In the genomic region with DNA sequence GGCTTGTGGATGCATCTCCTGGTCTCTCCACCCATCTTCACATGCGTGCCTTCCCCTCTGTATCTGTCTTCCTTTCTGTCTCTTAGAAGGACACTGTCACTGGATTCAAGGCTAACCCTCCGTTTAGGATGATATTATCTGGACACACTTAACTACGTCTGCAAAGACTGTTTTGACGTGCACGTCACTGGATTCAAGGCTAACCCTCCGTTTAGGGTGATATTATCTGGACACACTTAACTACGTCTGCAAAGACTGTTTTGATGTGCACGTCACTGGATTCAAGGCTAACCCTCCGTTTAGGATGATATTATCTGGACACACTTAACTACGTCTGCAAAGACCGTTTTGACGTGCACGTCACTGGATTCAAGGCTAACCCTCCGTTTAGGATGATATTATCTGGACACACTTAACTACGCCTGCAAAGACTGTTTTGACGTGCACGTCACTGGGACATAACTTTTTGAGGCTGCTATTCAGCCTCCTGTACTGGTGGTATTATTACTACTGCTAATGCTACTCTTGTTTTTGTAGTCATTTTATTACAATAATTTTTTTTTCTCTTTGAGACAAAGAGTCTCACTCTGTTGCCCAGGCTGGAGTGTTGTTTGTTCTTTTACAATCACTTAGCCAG, we compare ENCODE assay signal across 7 cellular contexts. TPM values are rescaled to one million over a fixed set of nuclear protein-coding genes. Genes with fewer than 3 reads are reported as not detected.
DNase-seq lines count a peak whose midpoint lies in the region; ATAC-seq and TF ChIP-seq lines count a peak whose summit lies in the region.
"Not testable (repeated sequence)": the region's sequence is repeated elsewhere in the genome, so short reads cannot be mapped to it uniquely, and the experiment has no call there.

No MANE protein-coding gene starts in this region.

- peak overlapping the region; percentile 28; the same call in 1 of the 2 replicates for H4K91ac ChIP-seq in IMR-90 (ENCODE audit: insufficient read depth, low read depth, low read length)

- POLR2A ChIA-PET in IMR-90 (lab: Charles Lee; ENCODE audit: unreplicated experiment): not testable (repeated sequence)

- not testable (repeated sequence) for H3K56ac ChIP-seq in IMR-90 (ENCODE audit: extremely low read depth, insufficient read depth, low read length)

- not testable (repeated sequence) for H3K9ac ChIP-seq in IMR-90 (ENCODE audit: low read depth, low read length)
- peak overlapping the region; percentile 43 for H3K9ac ChIP-seq in skeletal muscle satellite cell (ENCODE audit: low read depth, low read length)

- CTCF ChIA-PET in IMR-90 (lab: Yijun Ruan, JAX): not testable (repeated sequence)

- not testable (repeated sequence) for TF ChIP-seq POLR2A in IMR-90 (IDR thresholded peaks at IDR 0.05; ENCODE audit: low read depth, low read length); esophagus squamous epithelium (IDR thresholded peaks at IDR 0.05); testis (IDR thresholded peaks at IDR 0.05)

- peak overlapping the region; percentile 56 for H2AK9ac ChIP-seq in IMR-90 (replicated peaks; ENCODE audit: low read depth, low read length, poor library complexity)

- not testable (repeated sequence) for TF ChIP-seq RAD21 in IMR-90 (IDR thresholded peaks at IDR 0.05; ENCODE audit: low read length)

- peak overlapping the region; percentile 75 for H2BK5ac ChIP-seq in IMR-90 (ENCODE audit: low read depth, low read length, poor library complexity, severe bottlenecking)

- H3K23ac ChIP-seq in IMR-90 (ENCODE audit: low read depth, low read length): peak overlapping the region; percentile 84; the same call in 1 of the 2 replicates

- not testable (repeated sequence) for H2AFZ ChIP-seq in IMR-90 (replicated peaks; ENCODE audit: low read length, poor library complexity)

- H3K18ac ChIP-seq in IMR-90 (ENCODE audit: low read depth, low read length): not testable (repeated sequence)

- not testable (repeated sequence) for DNase-seq in IMR-90; brain microvascular endothelial cell; esophagus squamous epithelium (lab: John Stamatoyannopoulos, UW); heart right ventricle; testis

- not testable (repeated sequence) for H3K4me3 ChIP-seq in IMR-90 (ENCODE audit: insufficient read depth, low read depth, low read length); brain microvascular endothelial cell (ENCODE audit: low read depth, low read length); esophagus squamous epithelium; heart right ventricle; muscle layer of duodenum (ENCODE audit: low read depth in 1 of 2, low read length in 2 of 2); testis
- H3K4me3 ChIP-seq in skeletal muscle satellite cell (ENCODE audit: low read length): peak overlapping the region; percentile 9

- H4K5ac ChIP-seq in IMR-90 (ENCODE audit: low read depth, low read length): not testable (repeated sequence)

- dilution Hi-C loops in IMR-90 (cut with HindIII; ENCODE audit: low sequenced_read_pairs, unreplicated experiment): not testable (repeated sequence)

- H3K4me2 ChIP-seq in IMR-90 (ENCODE audit: low read depth, low read length); skeletal muscle satellite cell (ENCODE audit: low read length): not testable (repeated sequence)

- H2BK20ac ChIP-seq in IMR-90 (ENCODE audit: low read depth, low read length): peak overlapping the region; percentile 54

- peaks cover 22% of the 10 kb centered on the region for H3K9me1 ChIP-seq in IMR-90 (ENCODE audit: insufficient read depth, low read length)

- H3K14ac ChIP-seq in IMR-90 (replicated peaks; ENCODE audit: low read depth, low read length): peak overlapping the region; percentile 83

- in situ Hi-C loops in IMR-90 (cut with MboI; ENCODE audit: low sequenced_read_pairs); brain microvascular endothelial cell (cut with HindIII; ENCODE audit: low pct_ligation_motif_present, low sequenced_read_pairs): not testable (repeated sequence)

- BruUV-seq in IMR-90 (replicated peaks; lab: Mats Ljungman, UMichigan): not testable (repeated sequence)

- WGBS in IMR-90 (ENCODE audit: extremely low coverage in 2 of 2, insufficient read length in 1 of 2), 2 experiments: 78% methylated on average over 7 of the region's 17 CpGs; no CpG with 5 or more reads in 1 of the 2 experiments
- 87 to 89% methylated on average over 17 of the region's 17 CpGs for WGBS in esophagus squamous epithelium, 2 donors
- WGBS in heart right ventricle, 2 donors: 38 to 54% methylated on average over 17 of the region's 17 CpGs
- 44 to 65% methylated on average over 15 to 17 of the region's 17 CpGs for WGBS in testis, 2 donors

- H3K27ac ChIP-seq in IMR-90 (ENCODE audit: insufficient read depth, low read length) (peak overlapping the region; percentile 38), brain microvascular endothelial cell (peak overlapping the region; percentile 32), esophagus squamous epithelium (peak overlapping the region in 3 of 4 donors; percentile 61 to 70 (median 64)), heart right ventricle (peak overlapping the region; percentile 18 to 98 (median 82)), muscle layer of duodenum (ENCODE audit: low read length) (peak overlapping the region; percentile 21), testis (peak overlapping the region; percentile 4 to 76)

- H4K8ac ChIP-seq in IMR-90 (ENCODE audit: low read depth in 2 of 2, low read length in 2 of 2): peak overlapping the region in 1 of 2 experiments; percentile 77; a peak in 1 of 4 replicates

- peaks cover 79% of the 10 kb centered on the region for H4K20me1 ChIP-seq in IMR-90 (ENCODE audit: insufficient read depth, low read length)

- H3K36me3 ChIP-seq in IMR-90 (ENCODE audit: control insufficient read depth, insufficient read depth, low read length) (peaks cover 71% of the 10 kb centered on the region), brain microvascular endothelial cell (replicated peaks) (peaks cover 63% of the 10 kb centered on the region), esophagus squamous epithelium (peaks cover 19 to 81% (median 20%) of the 10 kb centered on the region in 3 donors), heart right ventricle (peaks cover 0 to 95% (median 35%) of the 10 kb centered on the region in 9 donors), muscle layer of duodenum (ENCODE audit: control insufficient read depth in 1 of 2, insufficient read depth in 2 of 2, low read length in 2 of 2) (peaks cover 57 to 59% of the 10 kb centered on the region in 2 donors), skeletal muscle satellite cell (ENCODE audit: insufficient read depth, low read length) (peaks cover 80% of the 10 kb centered on the region)
- not testable (repeated sequence) for H3K36me3 ChIP-seq in testis (ENCODE audit: low read depth, missing control alignments)

- H3K27me3 ChIP-seq in IMR-90 (ENCODE audit: control insufficient read depth, insufficient read depth, low read length); brain microvascular endothelial cell (replicated peaks); esophagus squamous epithelium; heart right ventricle; muscle layer of duodenum (ENCODE audit: low read depth, low read length); skeletal muscle satellite cell (ENCODE audit: control insufficient read depth, insufficient read depth, low read length); testis: not testable (repeated sequence)

- not testable (repeated sequence) for ATAC-seq in IMR-90 (ENCODE audit: low read depth)
- peak in 5 of 8 donors; percentile 17 to 75 (median 41) for ATAC-seq in heart right ventricle

- H2BK120ac ChIP-seq in IMR-90 (ENCODE audit: low read depth, low read length): peak overlapping the region; percentile 56; the same call in 1 of the 2 replicates

- H3K9me3 ChIP-seq in IMR-90 (ENCODE audit: control insufficient read depth, insufficient read depth, low read length); esophagus squamous epithelium; heart right ventricle; muscle layer of duodenum (ENCODE audit: control insufficient read depth in 1 of 2, low read length in 2 of 2); skeletal muscle satellite cell (replicated peaks; ENCODE audit: low read length); testis: not testable (repeated sequence)

- not testable (repeated sequence) for TF ChIP-seq CTCF in IMR-90 (conservative IDR thresholded peaks at IDR 0.05; ENCODE audit: low read depth, low read length); brain microvascular endothelial cell (IDR thresholded peaks at IDR 0.05; ENCODE audit: low read depth, low read length, missing control alignments); esophagus squamous epithelium (IDR thresholded peaks at IDR 0.05); heart right ventricle (IDR thresholded peaks at IDR 0.05); testis (IDR thresholded peaks at IDR 0.05)

- peak overlapping the region; percentile 41; the same call in 2 of the 3 replicates for H2BK15ac ChIP-seq in IMR-90 (ENCODE audit: low read depth, low read length)

- H3K79me1 ChIP-seq in IMR-90 (ENCODE audit: low read depth in 1 of 2, low read length in 2 of 2): peaks cover 61 to 94% of the 10 kb centered on the region in 2 experiments

- intact Hi-C loops in IMR-90 (cut with micrococcal nuclease); esophagus squamous epithelium (cut with DNase I); heart right ventricle (cut with DNase I); testis (cut with DNase I; ENCODE audit: low total_unique reads): not testable (repeated sequence)

- peak overlapping the region; percentile 63; the same call in 1 of the 2 replicates for H2AK5ac ChIP-seq in IMR-90 (ENCODE audit: low read depth, low read length)

- H3K4ac ChIP-seq in IMR-90 (ENCODE audit: low read depth, low read length): peak overlapping the region; percentile 85; the same call in 1 of the 2 replicates

- H3K4me1 ChIP-seq in IMR-90 (ENCODE audit: control insufficient read depth, insufficient read depth, low read length) (peaks cover 14% of the 10 kb centered on the region), esophagus squamous epithelium (peaks cover 0 to 61% (median 14%) of the 10 kb centered on the region in 3 donors), heart right ventricle (peaks cover 13 to 94% (median 66%) of the 10 kb centered on the region in 9 donors), muscle layer of duodenum (ENCODE audit: control insufficient read depth in 1 of 2, insufficient read depth in 2 of 2, low read length in 2 of 2) (peaks cover 6 to 45% of the 10 kb centered on the region in 2 donors), skeletal muscle satellite cell (ENCODE audit: control insufficient read depth, insufficient read depth, low read length) (peaks cover 18% of the 10 kb centered on the region)
- H3K4me1 ChIP-seq in testis: not testable (repeated sequence)

RNA-seq across cellular contexts. Expression of gene PPP2R1A, which starts 11.0 kb away (rescaled TPM):
- 137 and 173 TPM in 2 replicates for total RNA-seq in IMR-90 (2012; rRNA removed)
- polyA plus RNA-seq in IMR-90 (2012; rRNA removed): 250 and 292 TPM in 2 replicates
- 251 and 446 TPM in 2 replicates for polyA plus RNA-seq in IMR-90 (2012; cell fraction: cytosol; rRNA removed)
- polyA plus RNA-seq in IMR-90 (2012; cell fraction: nucleus; rRNA removed; ENCODE audit: low replicate concordance): 89.3 and 214 TPM in 2 replicates
- total RNA-seq in esophagus squamous epithelium: 100 to 1,000 TPM; 126 to 225 (median 152) TPM
- total RNA-seq in heart right ventricle: 100 to 1,000 TPM; 337 to 469 (median 401) TPM
- 100 to 1,000 TPM; 238 to 438 TPM for polyA plus RNA-seq in heart right ventricle
- total RNA-seq in skeletal muscle satellite cell (2012; rRNA removed): 194 and 235 TPM in 2 replicates
- total RNA-seq in testis: 100 to 1,000 TPM; 262 to 289 TPM
- polyA plus RNA-seq in testis (ENCODE audit: insufficient read depth, low read depth, low replicate concordance): 181 TPM

RNA-seq across cellular contexts. Expression of gene ZNF836, which starts 29.5 kb away (rescaled TPM):
- total RNA-seq in IMR-90 (2012; rRNA removed) (4.1 and 5.0 TPM in 2 replicates), esophagus squamous epithelium (1 to 10 TPM; 5.0 to 9.5 (median 7.5) TPM), heart right ventricle (10 to 100 TPM in 1 of 10 donors, 1 to 10 TPM in 9; 5.1 to 10.6 (median 7.1) TPM), testis (1 to 10 TPM; 5.4 to 9.2 TPM)
- polyA plus RNA-seq in IMR-90 (2012; rRNA removed) (1.1 and 1.4 TPM in 2 replicates), heart right ventricle (1 to 10 TPM; 2.3 to 6.1 TPM), testis (ENCODE audit: insufficient read depth, low read depth, low replicate concordance) (3.3 TPM)
- 0.76 and 1.3 TPM in 2 replicates for polyA plus RNA-seq in IMR-90 (2012; cell fraction: cytosol; rRNA removed)
- 1.2 and 2.9 TPM in 2 replicates for polyA plus RNA-seq in IMR-90 (2012; cell fraction: nucleus; rRNA removed; ENCODE audit: low replicate concordance)
- 4.8 and 5.8 TPM in 2 replicates for total RNA-seq in skeletal muscle satellite cell (2012; rRNA removed)

Comparison
In these comparisons a context has a peak if more than half of its experiments do, and no peak if none do; other contexts are left out.
1. H3K27ac ChIP-seq: peak in every context shown above with its lines; median percentile 82 in heart right ventricle; 64 in esophagus squamous epithelium; 40 in testis; 38 in IMR-90; 32 in brain microvascular endothelial cell; 21 in muscle layer of duodenum.